In genomic region chr10:53432035-53432434, GRCh38 we compare ENCODE assay signal across 19 cellular contexts.
A peak's percentile ranks its signal among the peaks of the same experiment; 100 is the strongest.
DNase-seq lines count a peak whose midpoint lies in the region; ATAC-seq and TF ChIP-seq lines count a peak whose summit lies in the region.
"Had no signal": no experiment of that assay in that cellular context is flagged by ENCODE, and none has a peak within 500 bp of the region (broad histone marks: within the 10 kb centered on the region; RNA-seq: fewer than 3 reads in every experiment).

No MANE protein-coding gene starts in this region.

- H3K9me2 ChIP-seq in SK-N-SH = no peaks in the 10 kb centered on the region

- no peak for TF ChIP-seq EP300 in SK-N-SH (IDR thresholded peaks at IDR 0.05; ENCODE audit: borderline replicate concordance in 1 of 2, low read depth in 1 of 2, low read length in 1 of 2)

- TF ChIP-seq CTCF in SK-N-SH (IDR thresholded peaks at IDR 0.05) (no peak), WERI-Rb-1 (IDR thresholded peaks at IDR 0.05; ENCODE audit: low read depth, low read length) (no peak), mesothelial cell of epicardium (IDR thresholded peaks at IDR 0.05; ENCODE audit: unreplicated experiment) (no peak)

- no peaks in the 10 kb centered on the region for H4K20me1 ChIP-seq in SK-N-SH (ENCODE audit: insufficient read depth)
- H4K20me1 ChIP-seq: BLaER1 treated with 17β-estradiol and CSF1 and Interleukin-3, amounts not matched to agents 10 nM and 100 nM had no signal

- H3K27me3 Mint-ChIP-seq in mesothelial cell of epicardium (ENCODE audit: low read depth) = no peaks in the 10 kb centered on the region

- H3K4me3 Mint-ChIP-seq in mesothelial cell of epicardium = no peak overlapping the region
- H3K4me3 Mint-ChIP-seq: CD8-positive, alpha-beta T cell; GM23338; HFFc6 had no signal

- H3K27me3 ChIP-seq in SK-N-SH (ENCODE audit: insufficient read depth) (no peaks in the 10 kb centered on the region), WERI-Rb-1 (ENCODE audit: insufficient read depth, low read depth, severe bottlenecking) (no peaks in the 10 kb centered on the region)
- H3K27me3 ChIP-seq: BLaER1 treated with 17β-estradiol and CSF1 and Interleukin-3, amounts not matched to agents 10 nM and 100 nM had no signal

- no peak overlapping the region for H3K4me2 ChIP-seq in SK-N-SH
- H3K4me2 ChIP-seq: A549; BLaER1 treated with 17β-estradiol and CSF1 and Interleukin-3, amounts not matched to agents 10 nM and 100 nM; GM23338 had no signal

- H3K27ac Mint-ChIP-seq in mesothelial cell of epicardium = peak overlapping the region; percentile 11
- H3K27ac Mint-ChIP-seq: CD8-positive, alpha-beta T cell; GM23338; HFFc6 had no signal

- POLR2A ChIA-PET in SK-N-SH (lab: Yijun Ruan, JAX) = no interaction called here

- H3K4me1 Mint-ChIP-seq in mesothelial cell of epicardium = peaks cover 16% of the 10 kb centered on the region

- H3K36me3 ChIP-seq in SK-N-SH (replicated peaks in 1 of 2; ENCODE audit: control insufficient read depth in 1 of 2, insufficient read depth in 2 of 2, low read length in 1 of 2) (no peaks in the 10 kb centered on the region), WERI-Rb-1 (no peaks in the 10 kb centered on the region)
- H3K36me3 ChIP-seq: BLaER1 treated with 17β-estradiol and CSF1 and Interleukin-3, amounts not matched to agents 10 nM and 100 nM had no signal

- no peaks in the 10 kb centered on the region for H3K36me3 Mint-ChIP-seq in mesothelial cell of epicardium
- H3K36me3 Mint-ChIP-seq: CD8-positive, alpha-beta T cell had no signal

- no peak for TF ChIP-seq RAD21 in SK-N-SH (IDR thresholded peaks at IDR 0.05; ENCODE audit: low read length)

- H3K4me3 ChIP-seq in SK-N-SH (ENCODE audit: low read depth in 2 of 2, low read length in 1 of 2) (no peak overlapping the region), WERI-Rb-1 (ENCODE audit: low read depth, low read length) (peak overlapping the region; percentile 36)
- H3K4me3 ChIP-seq: A549; BLaER1 treated with 17β-estradiol and CSF1 and Interleukin-3, amounts not matched to agents 10 nM and 100 nM; GM23338; K562 had no signal

- no peaks in the 10 kb centered on the region for H3K9me3 Mint-ChIP-seq in mesothelial cell of epicardium
- H3K9me3 Mint-ChIP-seq: GM23338 had no signal

- DNase-seq in SK-N-SH (no peak), WERI-Rb-1 (no peak), mesothelial cell of epicardium (ENCODE audit: low spot score in 2 of 2, unreplicated experiment in 2 of 2) (no peak), T-helper 9 cell (no peak)
- DNase-seq: Calu3; CD8-positive, alpha-beta T cell; DMS79 treated with DMSO at 0.1 percent for 48 hours; GF-D8; HFFc6; IMR-90 had no signal

- WGBS in SK-N-SH (ENCODE audit: low lambda C conversion rate) = 44% methylated on average over 2 of the region's 2 CpGs

- H3K79me2 ChIP-seq in SK-N-SH (ENCODE audit: insufficient read depth) = no peaks in the 10 kb centered on the region

- H3K4me1 ChIP-seq in SK-N-SH (ENCODE audit: control insufficient read depth in 1 of 2, insufficient read depth in 2 of 2, low read depth in 1 of 2, low read length in 1 of 2) = no peaks in the 10 kb centered on the region
- H3K4me1 ChIP-seq: A549; BLaER1 treated with 17β-estradiol and CSF1 and Interleukin-3, amounts not matched to agents 10 nM and 100 nM had no signal

- H3F3A ChIP-seq in SK-N-SH (replicated peaks; ENCODE audit: insufficient read depth) = no peaks in the 10 kb centered on the region

- CTCF ChIA-PET in SK-N-SH (lab: Yijun Ruan, JAX) = no interaction called here

- no peak for ATAC-seq in SK-N-SH treated with all-trans-retinoic acid at 6 μM for 48 hours
- ATAC-seq in GM18873 (IDR thresholded peaks at IDR 0.05; ENCODE audit: low FRiP score, unreplicated experiment) = no peak
- no peak for ATAC-seq in HG03342 (IDR thresholded peaks at IDR 0.05; ENCODE audit: unreplicated experiment)
- ATAC-seq: A549; CD8-positive, alpha-beta T cell; GM23338; HCT116; K562 had no signal

- H3K9ac ChIP-seq in SK-N-SH = no peak overlapping the region
- H3K9ac ChIP-seq: BLaER1 treated with 17β-estradiol and CSF1 and Interleukin-3, amounts not matched to agents 10 nM and 100 nM had no signal

- H3K27ac ChIP-seq in SK-N-SH (ENCODE audit: low read depth in 2 of 2, low read length in 1 of 2) = no peak overlapping the region
- no peak overlapping the region; the same call in 1 of the 2 replicates for H3K27ac ChIP-seq in WERI-Rb-1
- H3K27ac ChIP-seq: 22Rv1; A549; BLaER1 treated with 17β-estradiol and CSF1 and Interleukin-3, amounts not matched to agents 10 nM and 100 nM had no signal

- H3K9me3 ChIP-seq in SK-N-SH (no peaks in the 10 kb centered on the region), WERI-Rb-1 (ENCODE audit: severe bottlenecking) (no peaks in the 10 kb centered on the region)
- H3K9me3 ChIP-seq: A549; BLaER1 treated with 17β-estradiol and CSF1 and Interleukin-3, amounts not matched to agents 10 nM and 100 nM had no signal

- H2AFZ ChIP-seq in SK-N-SH (ENCODE audit: low read depth) = 0 out of 2 replicates have a peak overlapping the region, but pooled peaks have one; percentile 13

TF ChIP-seq in SK-N-SH, 30 proteins besides CTCF, POLR2A, EP300 and RAD21 (continues in another document):
- TF ChIP-seq REST (IDR thresholded peaks at IDR 0.05; ENCODE audit: low read depth, low read length) = no peak
- no peak for TF ChIP-seq TCF12 (IDR thresholded peaks at IDR 0.05)
- no peak for TF ChIP-seq USF1 (IDR thresholded peaks at IDR 0.05; ENCODE audit: borderline replicate concordance, low read depth)
- no peak for TF ChIP-seq POLR2AphosphoS5 (IDR thresholded peaks at IDR 0.05; ENCODE audit: low read depth, low read length)

TF ChIP-seq in SK-N-SH treated with all-trans-retinoic acid at 6 μM for 48 hours, 23 proteins besides CTCF, POLR2A, EP300 and RAD21 (continues in another document):
- TF ChIP-seq PATZ1 (CRISPR knock-in tag; IDR thresholded peaks at IDR 0.05; ENCODE audit: borderline replicate concordance) = no peak
- no peak for TF ChIP-seq CSRNP3 (CRISPR knock-in tag; IDR thresholded peaks at IDR 0.05)
- TF ChIP-seq PPARA (CRISPR knock-in tag; IDR thresholded peaks at IDR 0.05; ENCODE audit: borderline replicate concordance) = no peak
- no peak for TF ChIP-seq POU6F1 (CRISPR knock-in tag; IDR thresholded peaks at IDR 0.05; ENCODE audit: borderline replicate concordance, low read depth)
- TF ChIP-seq CREB5 (CRISPR knock-in tag; IDR thresholded peaks at IDR 0.05; ENCODE audit: low read depth) = no peak
- TF ChIP-seq ARNTL (CRISPR knock-in tag; IDR thresholded peaks at IDR 0.05; ENCODE audit: borderline replicate concordance, low read depth) = no peak
- TF ChIP-seq RARB (CRISPR knock-in tag; IDR thresholded peaks at IDR 0.05) = no peak
- TF ChIP-seq OSR1 (CRISPR knock-in tag; IDR thresholded peaks at IDR 0.05) = no peak
- no peak for TF ChIP-seq ISL1 (CRISPR knock-in tag; IDR thresholded peaks at IDR 0.05)
- no peak for TF ChIP-seq ZFP30 (CRISPR knock-in tag; IDR thresholded peaks at IDR 0.05)
- no peak for TF ChIP-seq BACH2 (CRISPR knock-in tag; IDR thresholded peaks at IDR 0.05; ENCODE audit: borderline replicate concordance)
